In the genomic region with DNA sequence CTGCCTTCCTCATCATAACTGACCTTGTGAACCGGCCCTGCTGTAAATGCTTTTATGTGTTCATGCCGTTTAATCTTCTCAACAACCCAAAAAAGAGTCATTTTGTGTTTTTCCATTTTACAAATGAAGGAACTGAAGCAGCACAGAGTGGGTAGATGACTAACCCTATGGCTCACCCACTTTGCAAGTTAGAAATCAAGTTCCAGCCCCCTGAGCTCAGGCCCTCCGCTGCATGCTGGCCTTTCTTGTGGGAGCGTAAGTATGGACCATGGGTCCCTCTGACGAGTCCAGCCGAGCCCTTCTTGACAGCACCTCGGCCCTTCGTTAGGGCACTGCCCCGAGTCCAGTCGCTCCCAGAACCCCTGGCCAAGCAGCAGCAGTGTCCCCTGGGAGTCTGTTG, we compare ENCODE assay signal across 16 cellular contexts.
DNase-seq lines count a peak whose midpoint lies in the region; ATAC-seq and TF ChIP-seq lines count a peak whose summit lies in the region.
"Had no signal": no experiment of that assay in that cellular context is flagged by ENCODE, and none has a peak within 500 bp of the region (broad histone marks: within the 10 kb centered on the region; RNA-seq: fewer than 3 reads in every experiment).

No MANE protein-coding gene starts in this region.

- H3K4me1 ChIP-seq in SJSA1 (replicated peaks) (peaks cover 71% of the 10 kb centered on the region), osteoblast (ENCODE audit: insufficient read depth, low read length) (peaks cover 60% of the 10 kb centered on the region)
- no peaks in the 10 kb centered on the region for H3K4me1 ChIP-seq in effector memory CD4-positive, alpha-beta T cell (ENCODE audit: control insufficient read depth, insufficient read depth, low read length, poor library complexity, severe bottlenecking)
- no peaks in the 10 kb centered on the region for H3K4me1 ChIP-seq in naive thymus-derived CD4-positive, alpha-beta T cell (ENCODE audit: control insufficient read depth in 2 of 2, insufficient read depth in 2 of 2, low read length in 2 of 2)

- CTCF ChIA-PET in AG04450 (lab: Charles Lee): no interaction called here
- CTCF ChIA-PET in naive thymus-derived CD4-positive, alpha-beta T cell (lab: Charles Lee): no interaction called here

- H4K20me1 ChIP-seq in osteoblast (ENCODE audit: insufficient read depth, low read length): peaks cover 3% of the 10 kb centered on the region

- TF ChIP-seq CTCF in AG04450 (IDR thresholded peaks at IDR 0.05; ENCODE audit: low read depth, low read length) (no peak), chondrocyte (IDR thresholded peaks at IDR 0.05) (no peak), osteoblast (IDR thresholded peaks at IDR 0.05; ENCODE audit: extremely low read depth, low read depth, low read length) (no peak)

- no peak for ATAC-seq in naive thymus-derived CD4-positive, alpha-beta T cell
- ATAC-seq: HCT116, HepG2 had no signal

- intact Hi-C loops in naive thymus-derived CD4-positive, alpha-beta T cell (cut with micrococcal nuclease): no loop called here

- H3K4me2 ChIP-seq in osteoblast (ENCODE audit: insufficient read depth, low read length): peak overlapping the region; percentile 44

- H3K27ac Mint-ChIP-seq in chondrocyte (ENCODE audit: unreplicated experiment): peak overlapping the region; percentile 65
- H3K27ac Mint-ChIP-seq in T-helper 2 cell treated with Interferon-gamma antibody and Interleukin-4, amounts not matched to agents 5 μg/mL and 100 μg/mL, for 36 hours: no peak overlapping the region
- no peak overlapping the region for H3K27ac Mint-ChIP-seq in naive thymus-derived CD4-positive, alpha-beta T cell
- H3K27ac Mint-ChIP-seq: CD4-positive, alpha-beta memory T cell had no signal

- peaks cover 41% of the 10 kb centered on the region for H3K79me2 ChIP-seq in osteoblast (ENCODE audit: insufficient read depth, low read length)

- H3K9me3 ChIP-seq in AG04450 (ENCODE audit: control insufficient read depth, insufficient read depth, low read length) (peaks cover 5% of the 10 kb centered on the region; the same call in 1 of the 2 replicates), SJSA1 (replicated peaks) (0 out of 2 replicates have a peak, but pooled peaks cover 3% of the 10 kb centered on the region), osteoblast (ENCODE audit: low read depth, low read length) (no peaks in the 10 kb centered on the region)
- H3K9me3 ChIP-seq in effector memory CD4-positive, alpha-beta T cell (ENCODE audit: control insufficient read depth, low read length): no peaks in the 10 kb centered on the region
- no peaks in the 10 kb centered on the region for H3K9me3 ChIP-seq in naive thymus-derived CD4-positive, alpha-beta T cell (ENCODE audit: control insufficient read depth in 2 of 3, low read length in 3 of 3)
- H3K9me3 ChIP-seq: BE2C had no signal

- peaks cover 17% of the 10 kb centered on the region for H3K36me3 Mint-ChIP-seq in chondrocyte (ENCODE audit: low read depth)
- no peaks in the 10 kb centered on the region for H3K36me3 Mint-ChIP-seq in T-helper 2 cell treated with Interferon-gamma antibody and Interleukin-4, amounts not matched to agents 5 μg/mL and 100 μg/mL, for 36 hours (ENCODE audit: low read depth)
- no peaks in the 10 kb centered on the region for H3K36me3 Mint-ChIP-seq in naive thymus-derived CD4-positive, alpha-beta T cell
- H3K36me3 Mint-ChIP-seq: CD4-positive, alpha-beta memory T cell had no signal

- no peak for DNase-seq in AG04450 (ENCODE audit: low read depth, low spot score)
- no peak for DNase-seq in SJSA1 (ENCODE audit: low read depth in 1 of 2, low spot score in 2 of 2)
- DNase-seq in chondrocyte (ENCODE audit: low spot score): no peak
- DNase-seq in osteoblast (ENCODE audit: insufficient read length, low spot score, missing footprints): peak; percentile 96
- DNase-seq in effector memory CD4-positive, alpha-beta T cell: no peak
- no peak for DNase-seq in T-helper 2 cell treated with Interferon-gamma antibody and Interleukin-4, amounts not matched to agents 5 μg/mL and 100 μg/mL, for 36 hours (ENCODE audit: low spot score)
- DNase-seq in DMS153 (lab: John Stamatoyannopoulos, UW): no peak
- no peak for DNase-seq in naive thymus-derived CD4-positive, alpha-beta T cell
- DNase-seq: 8988T; BE2C; CD4-positive, alpha-beta memory T cell; DMS79 treated with DMSO at 0.1 percent for 48 hours; GDM1 had no signal

- H3K27me3 ChIP-seq in AG04450 (ENCODE audit: control insufficient read depth, insufficient read depth, low read length): no peaks in the 10 kb centered on the region
- no peaks in the 10 kb centered on the region for H3K27me3 ChIP-seq in SJSA1 (replicated peaks)
- H3K27me3 ChIP-seq in osteoblast (ENCODE audit: insufficient read depth, low read length): no peaks in the 10 kb centered on the region
- no peaks in the 10 kb centered on the region for H3K27me3 ChIP-seq in effector memory CD4-positive, alpha-beta T cell (replicated peaks; ENCODE audit: control insufficient read depth, insufficient read depth, low read length, poor library complexity, severe bottlenecking)
- no peaks in the 10 kb centered on the region for H3K27me3 ChIP-seq in naive thymus-derived CD4-positive, alpha-beta T cell (ENCODE audit: control insufficient read depth in 2 of 2, insufficient read depth in 2 of 2, low read length in 2 of 2)
- H3K27me3 ChIP-seq: BE2C had no signal

- POLR2A ChIA-PET in AG04450 (lab: Yijun Ruan, JAX): interaction anchor here (1.0 kb wide), 1 partner anchor 14 kb away, joined by 4 read pairs; no protein-coding TSS in a partner anchor
- POLR2A ChIA-PET in naive thymus-derived CD4-positive, alpha-beta T cell (lab: Charles Lee): no interaction called here

- H3K4me3 ChIP-seq in AG04450 (ENCODE audit: low read depth, low read length) (no peak overlapping the region), SJSA1 (no peak overlapping the region), osteoblast (ENCODE audit: insufficient read depth, low read length) (peak overlapping the region; percentile 35)
- H3K4me3 ChIP-seq in effector memory CD4-positive, alpha-beta T cell (ENCODE audit: insufficient read depth, low read depth, low read length, poor library complexity, severe bottlenecking): no peak overlapping the region
- H3K4me3 ChIP-seq in naive thymus-derived CD4-positive, alpha-beta T cell (ENCODE audit: low read length): no peak overlapping the region

- peaks cover 57% of the 10 kb centered on the region for H3K4me1 Mint-ChIP-seq in chondrocyte (ENCODE audit: low read depth)
- H3K4me1 Mint-ChIP-seq in T-helper 2 cell treated with Interferon-gamma antibody and Interleukin-4, amounts not matched to agents 5 μg/mL and 100 μg/mL, for 36 hours (ENCODE audit: low read depth): no peaks in the 10 kb centered on the region
- no peaks in the 10 kb centered on the region for H3K4me1 Mint-ChIP-seq in naive thymus-derived CD4-positive, alpha-beta T cell
- H3K4me1 Mint-ChIP-seq: CD4-positive, alpha-beta memory T cell had no signal

- no peaks in the 10 kb centered on the region for H3K9me3 Mint-ChIP-seq in chondrocyte (ENCODE audit: low read depth)
- H3K9me3 Mint-ChIP-seq in T-helper 2 cell treated with Interferon-gamma antibody and Interleukin-4, amounts not matched to agents 5 μg/mL and 100 μg/mL, for 36 hours: no peaks in the 10 kb centered on the region
- H3K9me3 Mint-ChIP-seq in naive thymus-derived CD4-positive, alpha-beta T cell: peaks cover 0 to 4% (median 0%) of the 10 kb centered on the region in 11 donors

- H3K4me3 Mint-ChIP-seq in chondrocyte (ENCODE audit: unreplicated experiment): no peak overlapping the region
- H3K4me3 Mint-ChIP-seq in T-helper 2 cell treated with Interferon-gamma antibody and Interleukin-4, amounts not matched to agents 5 μg/mL and 100 μg/mL, for 36 hours: no peak overlapping the region
- H3K4me3 Mint-ChIP-seq in naive thymus-derived CD4-positive, alpha-beta T cell: no peak overlapping the region
- H3K4me3 Mint-ChIP-seq: CD4-positive, alpha-beta memory T cell had no signal

- H2AFZ ChIP-seq in osteoblast (ENCODE audit: low read length): no peak overlapping the region

- H3K27me3 Mint-ChIP-seq in chondrocyte (ENCODE audit: low read depth): no peaks in the 10 kb centered on the region
- no peaks in the 10 kb centered on the region for H3K27me3 Mint-ChIP-seq in T-helper 2 cell treated with Interferon-gamma antibody and Interleukin-4, amounts not matched to agents 5 μg/mL and 100 μg/mL, for 36 hours (ENCODE audit: low read depth)
- H3K27me3 Mint-ChIP-seq in naive thymus-derived CD4-positive, alpha-beta T cell: peaks cover 0 to 6% (median 0%) of the 10 kb centered on the region in 5 donors

- H3K27ac ChIP-seq in AG04450 (ENCODE audit: low read depth, low read length) (peak overlapping the region; percentile 52), SJSA1 (peak overlapping the region; percentile 13; the same call in 1 of the 2 replicates), osteoblast (ENCODE audit: low read depth, low read length) (peak overlapping the region; percentile 77)
- H3K27ac ChIP-seq in effector memory CD4-positive, alpha-beta T cell (ENCODE audit: insufficient read depth, low read length, poor library complexity, severe bottlenecking): no peak overlapping the region
- no peak overlapping the region for H3K27ac ChIP-seq in naive thymus-derived CD4-positive, alpha-beta T cell (ENCODE audit: low read depth, low read length)
- H3K27ac ChIP-seq: C4-2B had no signal

- peaks cover 55% of the 10 kb centered on the region for H3K36me3 ChIP-seq in SJSA1
- H3K36me3 ChIP-seq in osteoblast (ENCODE audit: insufficient read depth, low read length): peaks cover 11% of the 10 kb centered on the region
- no peaks in the 10 kb centered on the region for H3K36me3 ChIP-seq in effector memory CD4-positive, alpha-beta T cell (ENCODE audit: control insufficient read depth, insufficient read depth, low read length)
- H3K36me3 ChIP-seq in naive thymus-derived CD4-positive, alpha-beta T cell (ENCODE audit: control insufficient read depth in 2 of 3, insufficient read depth in 3 of 3, low read length in 3 of 3): no peaks in the 10 kb centered on the region
- H3K36me3 ChIP-seq: BE2C had no signal

Comparison
In these comparisons a context has a peak if more than half of its experiments do, and no peak if none do; other contexts are left out.
1. H3K27ac ChIP-seq: peak in AG04450 (single experiment), SJSA1 (single experiment) and osteoblast (single experiment); none in effector memory CD4-positive, alpha-beta T cell (single experiment) and naive thymus-derived CD4-positive, alpha-beta T cell (single experiment).